Comparison of ENCODE assay signal across 13 cellular contexts in the genomic region with DNA sequence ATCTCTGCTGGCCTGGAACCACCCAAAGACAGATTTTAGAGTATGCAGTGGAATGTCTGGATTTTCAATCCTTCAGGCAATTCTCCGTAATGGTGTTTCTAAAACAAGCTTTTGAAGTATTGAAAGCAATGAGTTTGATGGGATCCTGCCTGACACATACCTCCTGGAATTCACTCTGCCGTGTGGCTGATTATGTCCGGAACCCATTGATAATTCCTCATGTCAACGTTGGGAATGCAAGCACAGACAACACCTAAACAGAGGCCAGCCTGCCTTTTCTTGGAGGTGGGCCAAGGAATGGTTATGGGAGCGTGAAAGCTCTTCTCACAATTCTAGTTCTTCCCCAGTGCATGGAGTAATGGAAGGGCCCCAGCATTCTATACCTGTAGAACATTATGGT.
DNase-seq lines count a peak whose midpoint lies in the region; ATAC-seq and TF ChIP-seq lines count a peak whose summit lies in the region.
"Had no signal": no experiment of that assay in that cellular context is flagged by ENCODE, and none has a peak within 500 bp of the region (broad histone marks: within the 10 kb centered on the region; RNA-seq: fewer than 3 reads in every experiment).

No MANE protein-coding gene starts in this region.

- TF ChIP-seq POLR2A in transverse colon (IDR thresholded peaks at IDR 0.05) (no peak), esophagus muscularis mucosa (IDR thresholded peaks at IDR 0.05; ENCODE audit: low read depth) (no peak)

- ATAC-seq in HG02678 (IDR thresholded peaks at IDR 0.05; ENCODE audit: unreplicated experiment): no peak
- ATAC-seq: gastroesophageal sphincter had no signal

- in situ Hi-C loops in astrocyte of the cerebellum (cut with HindIII; ENCODE audit: low sequenced_read_pairs): loop anchor here (10.0 kb wide), 1 partner anchor 79 kb away; no protein-coding TSS in a partner anchor
- in situ Hi-C loops in transverse colon (cut with MboI; ENCODE audit: low pct_ligation_motif_present in 1 of 4, low pct_unique_long_range_greater_than_20kb in 1 of 4, low sequenced_read_pairs in 3 of 4): no loop called here

- 78 to 90% methylated on average over 3 to 5 of the region's 5 CpGs for WGBS in transverse colon (ENCODE audit: low coverage in 1 of 2), 2 donors
- 44% methylated on average over 5 of the region's 5 CpGs for WGBS in esophagus muscularis mucosa

- H3K27ac ChIP-seq in transverse colon: no peak overlapping the region
- no peak overlapping the region for H3K27ac ChIP-seq in esophagus muscularis mucosa (replicated peaks in 1 of 4)
- H3K27ac ChIP-seq: gastroesophageal sphincter, parathyroid adenoma, VCaP had no signal

- H3K9me3 ChIP-seq in transverse colon (no peaks in the 10 kb centered on the region), esophagus muscularis mucosa (no peaks in the 10 kb centered on the region)
- H3K9me3 ChIP-seq: gastroesophageal sphincter had no signal

- TF ChIP-seq CTCF in astrocyte of the cerebellum (IDR thresholded peaks at IDR 0.05; ENCODE audit: low read depth, low read length, missing control alignments) (no peak), transverse colon (IDR thresholded peaks at IDR 0.05) (no peak), esophagus muscularis mucosa (IDR thresholded peaks at IDR 0.05) (no peak)

- intact Hi-C loops in transverse colon (cut with DNase I; ENCODE audit: low total_unique reads) (no loop called here), esophagus muscularis mucosa (cut with DNase I) (no loop called here)

- H3K36me3 ChIP-seq in transverse colon: no peaks in the 10 kb centered on the region
- no peaks in the 10 kb centered on the region for H3K36me3 ChIP-seq in esophagus muscularis mucosa
- H3K36me3 ChIP-seq: gastroesophageal sphincter had no signal

- H3K4me3 ChIP-seq in astrocyte of the cerebellum (ENCODE audit: low read depth, low read length) (no peak overlapping the region), transverse colon (no peak overlapping the region), esophagus muscularis mucosa (no peak overlapping the region)
- H3K4me3 ChIP-seq: gastroesophageal sphincter had no signal

- DNase-seq in COLO829 (ENCODE audit: low spot score) (peak; percentile 61), HT-29 (ENCODE audit: low spot score) (peak; percentile 92), astrocyte of the cerebellum (ENCODE audit: low read depth) (peak; percentile 86), kidney tubule cell (ENCODE audit: low spot score) (peak; percentile 96), transverse colon (no peak), nucleus accumbens (lab: John Stamatoyannopoulos, UW) (no peak), esophagus muscularis mucosa (ENCODE audit: extremely low spot score) (no peak)
- DNase-seq: activated naive CD4-positive, alpha-beta T cell; NCI-H524 had no signal

- H3K27me3 ChIP-seq in transverse colon (no peaks in the 10 kb centered on the region), esophagus muscularis mucosa (no peaks in the 10 kb centered on the region)
- H3K27me3 ChIP-seq: gastroesophageal sphincter had no signal

- no peak for TF ChIP-seq EP300 in transverse colon (IDR thresholded peaks at IDR 0.05; ENCODE audit: low read depth)
- no peak for TF ChIP-seq EP300 in esophagus muscularis mucosa (IDR thresholded peaks at IDR 0.05)

- H3K4me1 ChIP-seq in transverse colon (peaks cover 7 to 26% (median 9%) of the 10 kb centered on the region in 4 donors), esophagus muscularis mucosa (peaks cover 0 to 6% (median 2%) of the 10 kb centered on the region in 4 donors)
- H3K4me1 ChIP-seq: parathyroid adenoma had no signal

Comparison
In these comparisons a context has a peak if more than half of its experiments do, and no peak if none do; other contexts are left out.
1. DNase-seq: peak in COLO829 (single experiment), HT-29 (single experiment), astrocyte of the cerebellum (single experiment) and kidney tubule cell (single experiment); none in transverse colon (single experiment), nucleus accumbens (0 of 56) and esophagus muscularis mucosa (single experiment).